17 cellular contexts compared by ENCODE assay signal in genomic region chr9:77013932-77014596, GRCh38. TPM values are rescaled to one million over a fixed set of nuclear protein-coding genes. Genes with fewer than 3 reads are reported as not detected.
DNase-seq lines count a peak whose midpoint lies in the region; ATAC-seq and TF ChIP-seq lines count a peak whose summit lies in the region.
"Had no signal": no experiment of that assay in that cellular context is flagged by ENCODE, and none has a peak within 500 bp of the region (broad histone marks: within the 10 kb centered on the region; RNA-seq: fewer than 3 reads in every experiment).

No MANE protein-coding gene starts in this region.

- H3K4me1 ChIP-seq in H9 (ENCODE audit: insufficient read depth, low read length) (peaks cover 10% of the 10 kb centered on the region), esophagus muscularis mucosa (peaks cover 40 to 59% (median 50%) of the 10 kb centered on the region in 4 donors), gastroesophageal sphincter (peaks cover 0 to 60% (median 24%) of the 10 kb centered on the region in 3 donors)
- H3K4me1 ChIP-seq in CD8-positive, alpha-beta T cell (ENCODE audit: insufficient read depth, low read length) = peaks cover 6% of the 10 kb centered on the region
- H3K4me1 ChIP-seq: SJSA1 had no signal

- H3K36me3 ChIP-seq in esophagus muscularis mucosa (no peaks in the 10 kb centered on the region), gastroesophageal sphincter (no peaks in the 10 kb centered on the region)
- no peaks in the 10 kb centered on the region for H3K36me3 ChIP-seq in CD8-positive, alpha-beta T cell (ENCODE audit: insufficient read depth, low read length)
- H3K36me3 ChIP-seq: SJSA1, tibial nerve had no signal

- no peak overlapping the region for H3K23ac ChIP-seq in H9 (ENCODE audit: insufficient read length, low read depth, low read length)

- H3K27me3 Mint-ChIP-seq in activated CD8-positive, alpha-beta T cell treated with anti-CD3 and anti-CD28 coated beads, Interleukin-2, amount 10 ng/mL, durations not matched to agents 7 days and 5 days (ENCODE audit: low read depth) = peaks cover 82% of the 10 kb centered on the region
- peaks cover 75% of the 10 kb centered on the region for H3K27me3 Mint-ChIP-seq in activated CD8-positive, alpha-beta T cell treated with anti-CD3 and anti-CD28 coated beads for 36 hours
- H3K27me3 Mint-ChIP-seq in H9 (ENCODE audit: low read depth) (peaks cover 97% of the 10 kb centered on the region), progenitor cell of endocrine pancreas (peaks cover 93% of the 10 kb centered on the region)
- peaks cover 66% of the 10 kb centered on the region for H3K27me3 Mint-ChIP-seq in CD8-positive, alpha-beta T cell (ENCODE audit: low read depth)

- no peak overlapping the region for H2BK120ac ChIP-seq in H9 (ENCODE audit: low read depth, low read length, poor library complexity, severe bottlenecking)

- no peak for TF ChIP-seq EP300 in esophagus muscularis mucosa (IDR thresholded peaks at IDR 0.05)
- TF ChIP-seq EP300 in gastroesophageal sphincter (IDR thresholded peaks at IDR 0.05) = no peak

- intact Hi-C loops in activated CD8-positive, alpha-beta T cell treated with anti-CD3 and anti-CD28 coated beads for 36 hours (cut with micrococcal nuclease) = loop anchor here (2.0 kb wide), 1 partner anchor 203 kb away; no protein-coding TSS in a partner anchor
- intact Hi-C loops in esophagus muscularis mucosa (cut with DNase I) = no loop called here
- intact Hi-C loops in CD8-positive, alpha-beta T cell (cut with DNase I, micrococcal nuclease) = loop anchor here (5.0 kb wide), 1 partner anchor 567 kb away; no protein-coding TSS in a partner anchor

- H3K18ac ChIP-seq in H9 (ENCODE audit: insufficient read length, low read depth, low read length) = peak overlapping the region; percentile 24

- no peak for ATAC-seq in activated CD8-positive, alpha-beta T cell treated with anti-CD3 and anti-CD28 coated beads, Interleukin-2, amount 10 ng/mL, durations not matched to agents 7 days and 5 days
- ATAC-seq in activated CD8-positive, alpha-beta T cell treated with anti-CD3 and anti-CD28 coated beads for 36 hours = no peak
- no peak for ATAC-seq in CD8-positive, alpha-beta T cell
- ATAC-seq in gastroesophageal sphincter = no peak
- ATAC-seq: activated T-helper 17 cell treated with anti-CD3 and anti-CD28 coated beads, Interleukin-2, amount 50 U/mL, for 72 hours; body of pancreas had no signal

- no peak overlapping the region for H3K4me3 ChIP-seq in esophagus muscularis mucosa
- H3K4me3 ChIP-seq in CD8-positive, alpha-beta T cell (ENCODE audit: low read depth, low read length) = no peak overlapping the region
- H3K4me3 ChIP-seq in gastroesophageal sphincter = no peak overlapping the region
- H3K4me3 ChIP-seq: body of pancreas, SJSA1, tibial nerve had no signal

- H3K56ac ChIP-seq in H9 (ENCODE audit: insufficient read length, low read depth, low read length) = no peak overlapping the region

- POLR2A ChIA-PET in activated CD8-positive, alpha-beta T cell treated with anti-CD3 and anti-CD28 coated beads, Interleukin-2, amount 10 ng/mL, durations not matched to agents 7 days and 5 days (lab: Charles Lee) = no interaction called here
- POLR2A ChIA-PET in activated CD8-positive, alpha-beta T cell treated with anti-CD3 and anti-CD28 coated beads for 36 hours (lab: Charles Lee) = interaction anchor here (1.4 kb wide), 1 partner anchor 106 kb away, joined by 3 read pairs; no protein-coding TSS in a partner anchor
- POLR2A ChIA-PET in CD8-positive, alpha-beta T cell (lab: Charles Lee) = no interaction called here

- peak overlapping the region; percentile 75 for H3K4me2 ChIP-seq in H9 (ENCODE audit: insufficient read depth, insufficient read length, low read length)

- H2BK12ac ChIP-seq in H9 (ENCODE audit: insufficient read length, low read depth, low read length) = no peak overlapping the region

- peaks cover 6% of the 10 kb centered on the region for H3K36me3 Mint-ChIP-seq in activated CD8-positive, alpha-beta T cell treated with anti-CD3 and anti-CD28 coated beads, Interleukin-2, amount 10 ng/mL, durations not matched to agents 7 days and 5 days (ENCODE audit: low read depth)
- no peaks in the 10 kb centered on the region for H3K36me3 Mint-ChIP-seq in activated CD8-positive, alpha-beta T cell treated with anti-CD3 and anti-CD28 coated beads for 36 hours (ENCODE audit: low read depth)
- H3K36me3 Mint-ChIP-seq in H9 (ENCODE audit: insufficient read depth in 1 of 3, low read depth in 3 of 3) (no peaks in the 10 kb centered on the region; a peak in 1 of 7 replicates), progenitor cell of endocrine pancreas (ENCODE audit: insufficient read depth) (no peaks in the 10 kb centered on the region)
- H3K36me3 Mint-ChIP-seq in CD8-positive, alpha-beta T cell = no peaks in the 10 kb centered on the region
- H3K36me3 Mint-ChIP-seq: memory B cell had no signal

- no CpG with 5 or more reads among the region's 46 CpGs for WGBS in H9 (ENCODE audit: extremely low coverage, insufficient read length, low lambda C conversion rate)
- WGBS in esophagus muscularis mucosa = 1% methylated on average over 18 of the region's 46 CpGs
- WGBS in gastroesophageal sphincter (ENCODE audit: low coverage in 1 of 2), 2 donors = 5 to 8% methylated on average over 18 to 20 of the region's 46 CpGs

- H3K9me3 ChIP-seq in H9 (ENCODE audit: control insufficient read depth, low read depth, low read length) (no peaks in the 10 kb centered on the region), esophagus muscularis mucosa (no peaks in the 10 kb centered on the region), gastroesophageal sphincter (no peaks in the 10 kb centered on the region)
- no peaks in the 10 kb centered on the region for H3K9me3 ChIP-seq in CD8-positive, alpha-beta T cell (ENCODE audit: low read length)
- H3K9me3 ChIP-seq: body of pancreas, SJSA1, tibial nerve had no signal

- H2BK5ac ChIP-seq in H9 (ENCODE audit: insufficient read length, low read length) = no peak overlapping the region

- H3K27ac Mint-ChIP-seq in activated CD8-positive, alpha-beta T cell treated with anti-CD3 and anti-CD28 coated beads, Interleukin-2, amount 10 ng/mL, durations not matched to agents 7 days and 5 days = peak overlapping the region; percentile 60
- no peak overlapping the region for H3K27ac Mint-ChIP-seq in activated CD8-positive, alpha-beta T cell treated with anti-CD3 and anti-CD28 coated beads for 36 hours
- no peak overlapping the region; a peak in 1 of 7 replicates for H3K27ac Mint-ChIP-seq in H9
- H3K27ac Mint-ChIP-seq in progenitor cell of endocrine pancreas = peak overlapping the region; percentile 50
- no peak overlapping the region for H3K27ac Mint-ChIP-seq in CD8-positive, alpha-beta T cell
- H3K27ac Mint-ChIP-seq: activated T-helper 17 cell treated with anti-CD3 and anti-CD28 coated beads, Interleukin-2, amount 50 U/mL, for 72 hours; memory B cell had no signal

- TF ChIP-seq POLR2A in esophagus muscularis mucosa (IDR thresholded peaks at IDR 0.05; ENCODE audit: low read depth) (no peak), gastroesophageal sphincter (IDR thresholded peaks at IDR 0.05) (no peak)

- H3K14ac ChIP-seq in H9 (ENCODE audit: insufficient read depth, low read length) = peak overlapping the region; percentile 61; the same call in 1 of the 2 replicates

- H3K79me1 ChIP-seq in H9 (ENCODE audit: insufficient read depth, low read depth, low read length, poor library complexity, severe bottlenecking) = no peaks in the 10 kb centered on the region

- no peak overlapping the region for H4K91ac ChIP-seq in H9 (ENCODE audit: insufficient read length, low read depth, low read length)

- no peak overlapping the region for H2AK5ac ChIP-seq in H9 (ENCODE audit: insufficient read length, low read length)

- no peak overlapping the region for H2BK15ac ChIP-seq in H9 (ENCODE audit: low read depth, low read length)

- no peak for TF ChIP-seq CTCF in activated CD8-positive, alpha-beta T cell treated with anti-CD3 and anti-CD28 coated beads for 36 hours (IDR thresholded peaks at IDR 0.05)
- TF ChIP-seq CTCF in H9 (conservative IDR thresholded peaks at IDR 0.05) (no peak), esophagus muscularis mucosa (IDR thresholded peaks at IDR 0.05) (no peak), progenitor cell of endocrine pancreas (IDR thresholded peaks at IDR 0.05; ENCODE audit: unreplicated experiment) (no peak), gastroesophageal sphincter (IDR thresholded peaks at IDR 0.05) (no peak)
- TF ChIP-seq CTCF in CD8-positive, alpha-beta T cell (IDR thresholded peaks at IDR 0.05) = no peak

- no peaks in the 10 kb centered on the region for H3K9me3 Mint-ChIP-seq in activated CD8-positive, alpha-beta T cell treated with anti-CD3 and anti-CD28 coated beads, Interleukin-2, amount 10 ng/mL, durations not matched to agents 7 days and 5 days (ENCODE audit: insufficient read depth)
- no peaks in the 10 kb centered on the region for H3K9me3 Mint-ChIP-seq in activated CD8-positive, alpha-beta T cell treated with anti-CD3 and anti-CD28 coated beads for 36 hours
- H3K9me3 Mint-ChIP-seq in H9 (peaks cover 0 to 7% of the 10 kb centered on the region in 2 experiments; a peak in 3 of 5 replicates), progenitor cell of endocrine pancreas (ENCODE audit: low read depth) (no peaks in the 10 kb centered on the region)
- no peaks in the 10 kb centered on the region for H3K9me3 Mint-ChIP-seq in CD8-positive, alpha-beta T cell
- H3K9me3 Mint-ChIP-seq: activated T-helper 17 cell treated with anti-CD3 and anti-CD28 coated beads, Interleukin-2, amount 50 U/mL, for 72 hours; memory B cell had no signal

- no peak overlapping the region for H3K9ac ChIP-seq in H9 (ENCODE audit: extremely low read depth, insufficient read length, low read length)

- H3K27me3 ChIP-seq in H9 (ENCODE audit: insufficient read depth, low read length) = peaks cover 72% of the 10 kb centered on the region
- H3K27me3 ChIP-seq in esophagus muscularis mucosa = peaks cover 25 to 98% (median 92%) of the 10 kb centered on the region in 4 donors
- peaks cover 9% of the 10 kb centered on the region for H3K27me3 ChIP-seq in CD8-positive, alpha-beta T cell (ENCODE audit: insufficient read depth, low read length)
- H3K27me3 ChIP-seq in gastroesophageal sphincter = peaks cover 100% of the 10 kb centered on the region

- no peak overlapping the region for H3K4ac ChIP-seq in H9 (ENCODE audit: low read depth, low read length)

- H2AFZ ChIP-seq in H9 (ENCODE audit: low read length) = no peak overlapping the region

- peaks cover 9% of the 10 kb centered on the region for H3K4me1 Mint-ChIP-seq in activated CD8-positive, alpha-beta T cell treated with anti-CD3 and anti-CD28 coated beads, Interleukin-2, amount 10 ng/mL, durations not matched to agents 7 days and 5 days (ENCODE audit: low read depth)
- peaks cover 3% of the 10 kb centered on the region for H3K4me1 Mint-ChIP-seq in activated CD8-positive, alpha-beta T cell treated with anti-CD3 and anti-CD28 coated beads for 36 hours (ENCODE audit: low read depth)
- H3K4me1 Mint-ChIP-seq in H9 = peaks cover 60 to 62% of the 10 kb centered on the region in 2 experiments
- H3K4me1 Mint-ChIP-seq in progenitor cell of endocrine pancreas (ENCODE audit: low read depth) = peaks cover 18% of the 10 kb centered on the region
- H3K4me1 Mint-ChIP-seq in CD8-positive, alpha-beta T cell (ENCODE audit: low read depth) = peaks cover 20% of the 10 kb centered on the region

- no peak overlapping the region for H3K4me3 Mint-ChIP-seq in activated CD8-positive, alpha-beta T cell treated with anti-CD3 and anti-CD28 coated beads, Interleukin-2, amount 10 ng/mL, durations not matched to agents 7 days and 5 days
- no peak overlapping the region for H3K4me3 Mint-ChIP-seq in activated CD8-positive, alpha-beta T cell treated with anti-CD3 and anti-CD28 coated beads for 36 hours
- H3K4me3 Mint-ChIP-seq in H9 (peak overlapping the region; percentile 76 to 80), progenitor cell of endocrine pancreas (ENCODE audit: low read depth) (peak overlapping the region; percentile 16)
- no peak overlapping the region for H3K4me3 Mint-ChIP-seq in CD8-positive, alpha-beta T cell
- H3K4me3 Mint-ChIP-seq: activated T-helper 17 cell treated with anti-CD3 and anti-CD28 coated beads, Interleukin-2, amount 50 U/mL, for 72 hours; memory B cell had no signal

- H3K79me2 ChIP-seq in H9 (ENCODE audit: insufficient read depth, low read length) = no peaks in the 10 kb centered on the region

- no peak overlapping the region for H3T11ph ChIP-seq in H9 (ENCODE audit: low read length)

- peaks cover 30% of the 10 kb centered on the region for H3K23me2 ChIP-seq in H9 (ENCODE audit: insufficient read length, low read depth, low read length, poor library complexity, severe bottlenecking)

- DNase-seq in activated CD8-positive, alpha-beta T cell treated with anti-CD3 and anti-CD28 coated beads, Interleukin-2, amount 10 ng/mL, durations not matched to agents 7 days and 5 days = no peak
- DNase-seq in activated CD8-positive, alpha-beta T cell treated with anti-CD3 and anti-CD28 coated beads for 36 hours = no peak
- DNase-seq in H9 (peak; percentile 52), esophagus muscularis mucosa (ENCODE audit: extremely low spot score) (peak; percentile 68), progenitor cell of endocrine pancreas (ENCODE audit: low spot score, unreplicated experiment) (no peak), putamen (ENCODE audit: low spot score) (no peak)
- no peak for DNase-seq in CD8-positive, alpha-beta T cell
- DNase-seq: body of pancreas, MM.1S, NCI-H2171 treated with DMSO at 0.1 percent for 48 hours had no signal

- no peak overlapping the region for H2BK20ac ChIP-seq in H9 (ENCODE audit: low read depth, low read length, poor library complexity, severe bottlenecking)

- no peak overlapping the region for H3K27ac ChIP-seq in H9 (ENCODE audit: insufficient read length, low read depth, low read length)
- no peak overlapping the region for H3K27ac ChIP-seq in esophagus muscularis mucosa (replicated peaks in 1 of 4)
- no peak overlapping the region for H3K27ac ChIP-seq in CD8-positive, alpha-beta T cell (ENCODE audit: low read depth, low read length)
- no peak overlapping the region for H3K27ac ChIP-seq in gastroesophageal sphincter
- H3K27ac ChIP-seq: body of pancreas, SJSA1, tibial nerve, VCaP had no signal

- CTCF ChIA-PET in activated CD8-positive, alpha-beta T cell treated with anti-CD3 and anti-CD28 coated beads, Interleukin-2, amount 10 ng/mL, durations not matched to agents 7 days and 5 days (lab: Charles Lee) = interaction anchor here (1.2 kb wide), 1 partner anchor 9 kb away, joined by 3 read pairs; no protein-coding TSS in a partner anchor
- CTCF ChIA-PET in activated CD8-positive, alpha-beta T cell treated with anti-CD3 and anti-CD28 coated beads for 36 hours (lab: Charles Lee) = interaction anchor here (0.8 to 1.5 kb wide), 2 partner anchors 9 to 279 kb away, joined by 3 to 4 read pairs; no protein-coding TSS in a partner anchor
- CTCF ChIA-PET in CD8-positive, alpha-beta T cell (lab: Charles Lee) = interaction anchor here (1.8 kb wide), 1 partner anchor 12 kb away, joined by 3 read pairs; no protein-coding TSS in a partner anchor

- no peaks in the 10 kb centered on the region for H4K20me1 ChIP-seq in H9 (ENCODE audit: control insufficient read depth, insufficient read depth, insufficient read length)

- H4K8ac ChIP-seq in H9 (replicated peaks; ENCODE audit: insufficient read length, low read depth, low read length) = no peak overlapping the region

- H4K5ac ChIP-seq in H9 (ENCODE audit: insufficient read length, low read depth, low read length) = no peak overlapping the region

RNA-seq across cellular contexts. Expression of gene FOXB2, which starts 5.4 kb away (rescaled TPM):
- not detected for total RNA-seq in activated CD8-positive, alpha-beta T cell treated with anti-CD3 and anti-CD28 coated beads, Interleukin-2, amount 10 ng/mL, durations not matched to agents 7 days and 5 days
- not detected for total RNA-seq in activated CD8-positive, alpha-beta T cell treated with anti-CD3 and anti-CD28 coated beads for 36 hours
- 7.8 and 8.4 TPM in 2 replicates for total RNA-seq in H9 (2021)
- not detected for total RNA-seq in esophagus muscularis mucosa
- not detected in 2 replicates for total RNA-seq in progenitor cell of endocrine pancreas
- not detected for total RNA-seq in CD8-positive, alpha-beta T cell
- not detected for total RNA-seq in gastroesophageal sphincter
- total RNA-seq: activated T-helper 17 cell treated with anti-CD3 and anti-CD28 coated beads, Interleukin-2, amount 50 U/mL, for 72 hours; body of pancreas; HT-29; SJSA1; tibial nerve had no signal

Comparison
In these comparisons a context has a peak if more than half of its experiments do, and no peak if none do; other contexts are left out.
1. H3K27ac Mint-ChIP-seq: peak in activated CD8-positive, alpha-beta T cell treated with anti-CD3 and anti-CD28 coated beads, Interleukin-2, amount 10 ng/mL, durations not matched to agents 7 days and 5 days (single experiment) and progenitor cell of endocrine pancreas (single experiment); none in activated CD8-positive, alpha-beta T cell treated with anti-CD3 and anti-CD28 coated beads for 36 hours (single experiment), H9 (0 of 3) and CD8-positive, alpha-beta T cell (single experiment).
2. DNase-seq: peak in H9 (single experiment) and esophagus muscularis mucosa (single experiment); none in activated CD8-positive, alpha-beta T cell treated with anti-CD3 and anti-CD28 coated beads, Interleukin-2, amount 10 ng/mL, durations not matched to agents 7 days and 5 days (single experiment), activated CD8-positive, alpha-beta T cell treated with anti-CD3 and anti-CD28 coated beads for 36 hours (single experiment), progenitor cell of endocrine pancreas (single experiment), CD8-positive, alpha-beta T cell (0 of 7) and putamen (single experiment).
3. H3K4me3 Mint-ChIP-seq: peak in H9 (2 of 2) and progenitor cell of endocrine pancreas (single experiment); none in activated CD8-positive, alpha-beta T cell treated with anti-CD3 and anti-CD28 coated beads, Interleukin-2, amount 10 ng/mL, durations not matched to agents 7 days and 5 days (single experiment), activated CD8-positive, alpha-beta T cell treated with anti-CD3 and anti-CD28 coated beads for 36 hours (single experiment) and CD8-positive, alpha-beta T cell (single experiment).